ENCODE assay signal across 21 cellular contexts in the genomic region with DNA sequence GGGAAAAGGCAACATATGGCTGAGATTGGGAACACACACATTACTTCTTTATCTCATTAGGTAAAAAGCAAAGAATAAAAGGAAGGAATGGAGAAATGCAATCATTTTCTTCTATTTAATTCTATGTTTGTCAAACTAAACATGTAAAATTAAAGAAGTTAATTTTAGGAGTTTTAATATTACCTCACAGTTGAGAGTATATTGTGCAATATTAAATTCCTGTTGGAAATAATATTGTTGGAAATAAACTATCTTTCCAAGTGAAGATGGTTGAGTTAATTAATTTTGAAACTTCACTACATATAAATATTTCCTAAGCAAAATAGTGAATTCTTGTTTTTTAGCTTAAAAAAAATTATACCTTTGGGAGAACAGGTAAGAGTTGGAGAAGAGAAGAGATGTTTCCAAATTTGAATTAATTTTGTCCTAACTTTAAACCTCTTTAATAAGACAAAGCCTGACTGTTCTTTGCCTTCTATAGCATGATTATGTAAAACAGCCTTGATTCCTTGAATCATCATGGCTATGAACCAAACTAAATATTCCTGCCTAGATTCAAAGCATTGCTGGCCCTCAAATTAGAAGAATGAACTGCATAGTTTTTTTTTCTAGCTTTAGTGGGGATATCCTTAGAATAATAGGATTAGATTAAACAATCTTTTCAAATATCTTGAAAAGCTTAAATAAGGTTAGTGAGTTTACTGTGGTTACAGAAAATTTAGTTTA.
DNase-seq lines count a peak whose midpoint lies in the region; ATAC-seq and TF ChIP-seq lines count a peak whose summit lies in the region.
"Had no signal": no experiment of that assay in that cellular context is flagged by ENCODE, and none has a peak within 500 bp of the region (broad histone marks: within the 10 kb centered on the region; RNA-seq: fewer than 3 reads in every experiment).

No MANE protein-coding gene starts in this region.

- H3K4me3 ChIP-seq in astrocyte of the spinal cord (ENCODE audit: low read depth, low read length), result no peak overlapping the region
- H3K4me3 ChIP-seq in fibroblast of pulmonary artery (replicated peaks; ENCODE audit: low read depth, low read length), result no peak overlapping the region
- H3K4me3 ChIP-seq in retinal pigment epithelial cell (ENCODE audit: low read length), result no peak overlapping the region
- H3K4me3 ChIP-seq: MG63 had no signal

- no peak for ATAC-seq in HG02938 (IDR thresholded peaks at IDR 0.05; ENCODE audit: unreplicated experiment)
- ATAC-seq: CD8-positive, alpha-beta T cell; PC-3 had no signal

- in situ Hi-C loops in astrocyte of the spinal cord (cut with HindIII; ENCODE audit: low sequenced_read_pairs), result no loop called here

- DNase-seq in M059J (ENCODE audit: low read depth) (peak; percentile 5), astrocyte of the spinal cord (ENCODE audit: low read depth, low spot score) (peak; percentile 65), fibroblast of pulmonary artery (ENCODE audit: low read depth) (peak; percentile 20), retinal pigment epithelial cell (ENCODE audit: low read depth) (peak; percentile 18), GOT3 (lab: John Stamatoyannopoulos, UW) (no peak), DMS 273 (lab: John Stamatoyannopoulos, UW; ENCODE audit: unreplicated experiment) (no peak)
- DNase-seq: CD8-positive, alpha-beta T cell; DMS79 treated with DMSO at 0.1 percent for 48 hours; GF-D8; KBM-7; MG63; NCI-H1105 treated with DMSO at 0.1 percent for 48 hours; NCI-H146; NCI-H2029; NCI-H446; NCI-H524 treated with DMSO at 0.1 percent for 48 hours; NCI-H82; NK-92 treated with Interleukin-12 subunit alpha and Interleukin-12 subunit beta, amount 100 ng/mL, for 24 hours; PC-3; SK-N-SH had no signal

- no peak for TF ChIP-seq CTCF in astrocyte of the spinal cord (IDR thresholded peaks at IDR 0.05; ENCODE audit: low read depth, low read length)
- no peak for TF ChIP-seq CTCF in fibroblast of pulmonary artery (IDR thresholded peaks at IDR 0.05; ENCODE audit: low read length, missing control alignments)
- no peak for TF ChIP-seq CTCF in retinal pigment epithelial cell (conservative IDR thresholded peaks at IDR 0.05; ENCODE audit: low read depth, low read length)

Comparison
In these comparisons a context has a peak if more than half of its experiments do, and no peak if none do; other contexts are left out.
1. DNase-seq: peak in M059J (single experiment), astrocyte of the spinal cord (single experiment), fibroblast of pulmonary artery (single experiment) and retinal pigment epithelial cell (single experiment); none in GOT3 (single experiment) and DMS 273 (single experiment).